In the genomic region with DNA sequence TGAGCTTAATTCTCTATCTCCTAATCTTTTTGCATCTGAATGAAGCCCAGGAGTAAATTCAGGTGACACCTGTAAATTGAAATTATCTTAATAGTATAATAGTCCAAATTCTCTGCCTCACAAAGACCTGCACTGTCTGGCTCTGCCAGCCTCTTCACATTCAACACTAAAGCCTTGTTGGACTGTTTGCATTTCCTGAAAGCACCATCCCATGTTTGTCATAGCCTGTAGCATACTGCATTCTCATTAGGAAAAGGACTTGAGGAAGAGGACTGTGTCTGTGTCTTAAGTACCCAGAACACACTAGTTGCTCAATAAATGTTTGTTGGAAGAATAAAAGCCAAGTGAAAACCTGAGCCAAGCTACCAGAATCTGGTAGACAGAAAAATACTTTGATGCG, we compare ENCODE assay signal across 21 cellular contexts.
"Had no signal": no experiment of that assay in that cellular context is flagged by ENCODE, and none has a peak within 500 bp of the region (broad histone marks: within the 10 kb centered on the region; RNA-seq: fewer than 3 reads in every experiment).

No MANE protein-coding gene starts in this region.

- DNase-seq: colonic mucosa; dermis blood vessel endothelial cell; glutamatergic neuron; immature natural killer cell; kidney; left cardiac atrium; left ventricle myocardium inferior; midbrain; nucleus accumbens; ovary; small intestine; stimulated activated CD4-positive, alpha-beta T cell treated with anti-CD3 and anti-CD28 coated beads, Interleukin-4, amount 100 ng/mL, for 1 hour; stimulated activated CD8-positive, alpha-beta memory T cell treated with anti-CD3 and anti-CD28 coated beads, Interleukin-4, amount 100 ng/mL, for 48 hours; stimulated activated naive CD8-positive, alpha-beta T cell treated with anti-CD3 and anti-CD28 coated beads, Interleukin-15, Interleukin-2, amounts not matched to agents 100 U/mL and 50 U/mL, for 24 hours; thyroid gland; upper lobe of left lung; uterus had no signal

- ATAC-seq: gastroesophageal sphincter; left cardiac atrium; natural killer cell treated with Interleukin-12 subunit alpha and Interleukin-12 subunit beta and Interleukin-15 and Interleukin-18, amount 100 ng/mL, for 72 hours; stimulated activated effector memory CD8-positive, alpha-beta T cell treated with anti-CD3 and anti-CD28 coated beads, Interleukin-12 subunit alpha, Interleukin-12 subunit beta, amount 100 ng/mL, for 72 hours; stimulated activated naive CD8-positive, alpha-beta T cell treated with anti-CD3 and anti-CD28 coated beads, Interleukin-15, Interleukin-2, amounts not matched to agents 100 U/mL and 50 U/mL, for 24 hours had no signal

- H3K27me3 Mint-ChIP-seq: natural killer cell treated with Interleukin-12 subunit alpha and Interleukin-12 subunit beta and Interleukin-15 and Interleukin-18, amount 100 ng/mL, for 72 hours had no signal

- H3K4me1 Mint-ChIP-seq: immature natural killer cell; neural progenitor cell; stimulated activated effector memory CD8-positive, alpha-beta T cell treated with anti-CD3 and anti-CD28 coated beads, Interleukin-12 subunit alpha, Interleukin-12 subunit beta, amount 100 ng/mL, for 72 hours had no signal

- H3K4me3 Mint-ChIP-seq: immature natural killer cell; natural killer cell treated with Interleukin-12 subunit alpha and Interleukin-12 subunit beta and Interleukin-15 and Interleukin-18, amount 100 ng/mL, for 72 hours; neural progenitor cell; stimulated activated effector memory CD8-positive, alpha-beta T cell treated with anti-CD3 and anti-CD28 coated beads, Interleukin-12 subunit alpha, Interleukin-12 subunit beta, amount 100 ng/mL, for 72 hours had no signal

- H3K9me3 Mint-ChIP-seq: immature natural killer cell; natural killer cell treated with Interleukin-12 subunit alpha and Interleukin-12 subunit beta and Interleukin-15 and Interleukin-18, amount 100 ng/mL, for 72 hours; neural progenitor cell; stimulated activated effector memory CD8-positive, alpha-beta T cell treated with anti-CD3 and anti-CD28 coated beads, Interleukin-12 subunit alpha, Interleukin-12 subunit beta, amount 100 ng/mL, for 72 hours had no signal

- H3K27ac Mint-ChIP-seq: immature natural killer cell, neural progenitor cell had no signal
